ENCODE assay signal across 1 cellular context in the genomic region with DNA sequence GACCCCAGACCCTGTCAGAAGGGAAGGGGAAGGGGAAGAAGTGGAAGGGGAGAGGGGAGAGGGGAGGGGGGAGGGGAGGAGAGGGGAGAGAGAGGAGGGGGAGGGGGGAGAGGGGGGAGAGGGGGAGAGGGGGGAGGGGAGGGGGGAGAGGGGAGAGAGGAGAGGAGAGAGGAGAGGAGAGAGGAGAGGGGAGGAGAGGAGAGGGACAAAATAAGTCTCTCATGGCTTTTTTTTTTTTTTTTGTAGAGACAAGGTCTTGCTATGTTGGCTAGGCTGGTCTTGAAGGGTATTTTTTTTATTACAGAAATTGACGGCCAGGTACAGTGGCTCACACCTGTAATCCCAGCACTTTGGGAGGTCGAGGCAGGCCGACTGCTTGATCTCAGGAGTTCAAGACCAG.
TF ChIP-seq lines count a peak whose summit lies in the region.

No MANE protein-coding gene starts in this region.

TF ChIP-seq in K562, 482 proteins besides CTCF, POLR2A, EP300 and RAD21:
- TF ChIP-seq PCBP1 (IDR thresholded peaks at IDR 0.05; ENCODE audit: low read depth, low read length, poor library complexity, severe bottlenecking), result peak; percentile 58
- no peak for TF ChIP-seq ZNF707 (CRISPR knock-in tag; conservative IDR thresholded peaks at IDR 0.05)
TF ChIP-seq in K562: peak in this region for 1.
